Comparison of ENCODE assay signal across 8 cellular contexts in genomic region chr12:538731-539539, GRCh38.
A peak's percentile ranks its signal among the peaks of the same experiment; 100 is the strongest.
DNase-seq lines count a peak whose midpoint lies in the region; ATAC-seq and TF ChIP-seq lines count a peak whose summit lies in the region.

No MANE protein-coding gene starts in this region.

- H3K4me1 ChIP-seq in spleen = peaks cover 9 to 30% (median 18%) of the 10 kb centered on the region in 6 donors
- H3K4me1 ChIP-seq in GM23338 (ENCODE audit: insufficient read depth) = peaks cover 10% of the 10 kb centered on the region; the same call in 1 of the 2 replicates

- H3K9me3 ChIP-seq in spleen = no peaks in the 10 kb centered on the region

- no peaks in the 10 kb centered on the region for H3K79me2 ChIP-seq in GM23338 (replicated peaks; ENCODE audit: insufficient read depth)

- no peak overlapping the region for H2AFZ ChIP-seq in GM23338

- peak overlapping the region; percentile 83 for H3K27ac Mint-ChIP-seq in activated CD4-positive, alpha-beta T cell treated with anti-CD3 and anti-CD28 coated beads, Interleukin-2, amount 10 ng/mL, durations not matched to agents 7 days and 5 days
- H3K27ac Mint-ChIP-seq in GM23338 = no peak overlapping the region

- peak overlapping the region; percentile 9 for H3K4me3 Mint-ChIP-seq in activated CD4-positive, alpha-beta T cell treated with anti-CD3 and anti-CD28 coated beads, Interleukin-2, amount 10 ng/mL, durations not matched to agents 7 days and 5 days
- no peak overlapping the region for H3K4me3 Mint-ChIP-seq in GM23338

- H3F3A ChIP-seq in GM23338 (replicated peaks; ENCODE audit: low read depth) = no peaks in the 10 kb centered on the region

- intact Hi-C loops in spleen (cut with DNase I; ENCODE audit: low total_unique reads) = no loop called here

- TF ChIP-seq CTCF in fibroblast of the aortic adventitia (IDR thresholded peaks at IDR 0.05; ENCODE audit: insufficient read depth, low read length) = no peak
- TF ChIP-seq CTCF in spleen (IDR thresholded peaks at IDR 0.05 in 8 of 11, conservative IDR thresholded peaks at IDR 0.05 in 3 of 11) = no peak
- no peak for TF ChIP-seq CTCF in GM23338 (conservative IDR thresholded peaks at IDR 0.05; ENCODE audit: low read depth in 2 of 2)

- H4K20me1 ChIP-seq in GM23338 (replicated peaks; ENCODE audit: insufficient read depth) = no peaks in the 10 kb centered on the region

- no peaks in the 10 kb centered on the region for H3K9me3 Mint-ChIP-seq in activated CD4-positive, alpha-beta T cell treated with anti-CD3 and anti-CD28 coated beads, Interleukin-2, amount 10 ng/mL, durations not matched to agents 7 days and 5 days
- no peaks in the 10 kb centered on the region for H3K9me3 Mint-ChIP-seq in GM23338

- H3K27ac ChIP-seq in spleen = peak overlapping the region in 7 of 8 donors; percentile 6 to 65 (median 56)
- no peak overlapping the region for H3K27ac ChIP-seq in GM23338 (ENCODE audit: low read depth)

- CTCF ChIA-PET in activated CD4-positive, alpha-beta T cell treated with anti-CD3 and anti-CD28 coated beads, Interleukin-2, amount 10 ng/mL, durations not matched to agents 7 days and 5 days (lab: Charles Lee) = interaction anchor here (0.5 to 11.6 kb wide), 9 partner anchors 8 to 1486 kb away, joined by 3 to 137 read pairs (median 3); no protein-coding TSS in a partner anchor

- H3K4me3 ChIP-seq in fibroblast of the aortic adventitia (ENCODE audit: low read depth, low read length) (no peak overlapping the region), spleen (no peak overlapping the region), GM23338 (no peak overlapping the region)

- H3K9me2 ChIP-seq in GM23338 (ENCODE audit: insufficient read depth) = no peaks in the 10 kb centered on the region

- POLR2A ChIA-PET in activated CD4-positive, alpha-beta T cell treated with anti-CD3 and anti-CD28 coated beads, Interleukin-2, amount 10 ng/mL, durations not matched to agents 7 days and 5 days (lab: Charles Lee) = interaction anchor here (0.6 kb wide), 1 partner anchor 9 kb away, joined by 5 read pairs; no protein-coding TSS in a partner anchor

- ATAC-seq in GM18858 (IDR thresholded peaks at IDR 0.05; ENCODE audit: unreplicated experiment) (no peak), GM23338 (no peak)

- H3K4me1 Mint-ChIP-seq in activated CD4-positive, alpha-beta T cell treated with anti-CD3 and anti-CD28 coated beads, Interleukin-2, amount 10 ng/mL, durations not matched to agents 7 days and 5 days = peaks cover 22% of the 10 kb centered on the region
- H3K4me1 Mint-ChIP-seq in GM23338 = peaks cover 15% of the 10 kb centered on the region

- WGBS in spleen, 5 donors = 14 to 24% (median 21%) methylated on average over 10 of the region's 10 CpGs

- H3K27me3 ChIP-seq in spleen (replicated peaks in 1 of 7) (peaks cover 0 to 13% (median 0%) of the 10 kb centered on the region in 7 donors), GM23338 (ENCODE audit: insufficient read depth) (no peaks in the 10 kb centered on the region)

- DNase-seq in AG20443 (ENCODE audit: low spot score) = peak; percentile 53
- peak; percentile 97 for DNase-seq in HT-29 (ENCODE audit: low spot score)
- peak; percentile 80 for DNase-seq in activated CD4-positive, alpha-beta T cell treated with anti-CD3 and anti-CD28 coated beads, Interleukin-2, amount 10 ng/mL, durations not matched to agents 7 days and 5 days
- peak; percentile 49 for DNase-seq in fibroblast of the aortic adventitia (ENCODE audit: low read depth)
- peak; percentile 86 for DNase-seq in spleen
- DNase-seq in GM23338 (ENCODE audit: low spot score) = no peak
- DNase-seq in SIG-M5 (lab: John Stamatoyannopoulos, UW) = no peak

- no peaks in the 10 kb centered on the region for H3K36me3 ChIP-seq in spleen
- no peaks in the 10 kb centered on the region for H3K36me3 ChIP-seq in GM23338 (ENCODE audit: insufficient read depth)

- no peaks in the 10 kb centered on the region for H3K36me3 Mint-ChIP-seq in activated CD4-positive, alpha-beta T cell treated with anti-CD3 and anti-CD28 coated beads, Interleukin-2, amount 10 ng/mL, durations not matched to agents 7 days and 5 days (ENCODE audit: low read depth)
- H3K36me3 Mint-ChIP-seq in GM23338 (ENCODE audit: low read depth) = no peaks in the 10 kb centered on the region; the same call in 2 of the 3 replicates

- peaks cover 3% of the 10 kb centered on the region for H3K27me3 Mint-ChIP-seq in activated CD4-positive, alpha-beta T cell treated with anti-CD3 and anti-CD28 coated beads, Interleukin-2, amount 10 ng/mL, durations not matched to agents 7 days and 5 days
- peaks cover 9% of the 10 kb centered on the region for H3K27me3 Mint-ChIP-seq in GM23338 (ENCODE audit: insufficient read depth, low read depth, poor library complexity)

- no peak overlapping the region for H3K4me2 ChIP-seq in GM23338

- TF ChIP-seq POLR2A in spleen (IDR thresholded peaks at IDR 0.05) = no peak

TF ChIP-seq in GM23338, 12 proteins besides CTCF, POLR2A, EP300 and RAD21:
- TF ChIP-seq ZNF114 (CRISPR knock-in tag; IDR thresholded peaks at IDR 0.05) = no peak
- TF ChIP-seq, protein P1, sequence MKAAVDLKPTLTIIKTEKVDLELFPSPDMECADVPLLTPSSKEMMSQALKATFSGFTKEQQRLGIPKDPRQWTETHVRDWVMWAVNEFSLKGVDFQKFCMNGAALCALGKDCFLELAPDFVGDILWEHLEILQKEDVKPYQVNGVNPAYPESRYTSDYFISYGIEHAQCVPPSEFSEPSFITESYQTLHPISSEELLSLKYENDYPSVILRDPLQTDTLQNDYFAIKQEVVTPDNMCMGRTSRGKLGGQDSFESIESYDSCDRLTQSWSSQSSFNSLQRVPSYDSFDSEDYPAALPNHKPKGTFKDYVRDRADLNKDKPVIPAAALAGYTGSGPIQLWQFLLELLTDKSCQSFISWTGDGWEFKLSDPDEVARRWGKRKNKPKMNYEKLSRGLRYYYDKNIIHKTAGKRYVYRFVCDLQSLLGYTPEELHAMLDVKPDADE (IDR thresholded peaks at IDR 0.05) = no peak
- no peak for TF ChIP-seq JUNB (IDR thresholded peaks at IDR 0.05; ENCODE audit: unreplicated experiment)
- no peak for TF ChIP-seq ZNF462 (CRISPR knock-in tag; IDR thresholded peaks at IDR 0.05)

Comparison
In these comparisons a context has a peak if more than half of its experiments do, and no peak if none do; other contexts are left out.
1. DNase-seq: peak in AG20443 (single experiment), HT-29 (single experiment), activated CD4-positive, alpha-beta T cell treated with anti-CD3 and anti-CD28 coated beads, Interleukin-2, amount 10 ng/mL, durations not matched to agents 7 days and 5 days (single experiment), fibroblast of the aortic adventitia (single experiment) and spleen (single experiment); none in GM23338 (single experiment) and SIG-M5 (single experiment).